In the genomic region with DNA sequence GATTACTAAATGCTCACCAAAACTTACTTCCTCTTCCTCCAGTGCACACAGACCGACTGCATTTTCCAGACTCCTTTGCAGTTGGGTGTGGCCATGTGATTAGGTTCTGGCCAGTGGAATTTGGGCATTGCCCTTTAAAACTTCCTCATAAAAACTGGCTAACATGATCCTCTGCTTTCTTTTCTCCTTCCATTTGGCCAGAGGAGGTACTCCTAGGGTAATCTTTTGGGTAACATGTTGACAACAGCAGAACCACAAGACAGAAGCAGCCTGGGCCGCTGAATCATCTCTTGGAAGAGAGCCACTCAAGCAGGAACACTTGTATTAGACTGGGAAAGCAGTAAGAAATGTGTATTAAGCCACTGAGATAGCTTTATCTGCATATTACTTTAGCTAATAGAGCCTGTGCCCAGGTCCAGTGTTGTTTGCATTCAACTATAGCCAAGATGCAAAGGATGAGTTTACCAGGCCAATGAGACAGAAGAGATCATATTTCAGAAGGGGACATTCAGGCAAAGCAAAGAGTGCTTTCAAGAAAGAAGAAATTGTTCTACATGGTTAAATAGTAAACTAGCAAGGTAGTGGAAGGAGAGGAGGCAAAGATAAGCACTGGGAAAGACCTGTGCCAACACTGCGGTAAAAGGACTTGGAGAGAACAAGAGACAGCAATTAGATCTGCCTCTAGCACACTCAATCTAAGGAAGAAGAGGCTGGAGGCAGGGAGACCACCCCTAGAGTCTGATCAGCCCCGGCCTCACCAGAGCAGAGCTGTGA, we compare ENCODE assay signal across 1 cellular context.
TF ChIP-seq lines count a peak whose summit lies in the region.

No MANE protein-coding gene starts in this region.

TF ChIP-seq in HCT116, 20 proteins besides CTCF, POLR2A, EP300 and RAD21 (continued from another document):
- TF ChIP-seq, protein P1, sequence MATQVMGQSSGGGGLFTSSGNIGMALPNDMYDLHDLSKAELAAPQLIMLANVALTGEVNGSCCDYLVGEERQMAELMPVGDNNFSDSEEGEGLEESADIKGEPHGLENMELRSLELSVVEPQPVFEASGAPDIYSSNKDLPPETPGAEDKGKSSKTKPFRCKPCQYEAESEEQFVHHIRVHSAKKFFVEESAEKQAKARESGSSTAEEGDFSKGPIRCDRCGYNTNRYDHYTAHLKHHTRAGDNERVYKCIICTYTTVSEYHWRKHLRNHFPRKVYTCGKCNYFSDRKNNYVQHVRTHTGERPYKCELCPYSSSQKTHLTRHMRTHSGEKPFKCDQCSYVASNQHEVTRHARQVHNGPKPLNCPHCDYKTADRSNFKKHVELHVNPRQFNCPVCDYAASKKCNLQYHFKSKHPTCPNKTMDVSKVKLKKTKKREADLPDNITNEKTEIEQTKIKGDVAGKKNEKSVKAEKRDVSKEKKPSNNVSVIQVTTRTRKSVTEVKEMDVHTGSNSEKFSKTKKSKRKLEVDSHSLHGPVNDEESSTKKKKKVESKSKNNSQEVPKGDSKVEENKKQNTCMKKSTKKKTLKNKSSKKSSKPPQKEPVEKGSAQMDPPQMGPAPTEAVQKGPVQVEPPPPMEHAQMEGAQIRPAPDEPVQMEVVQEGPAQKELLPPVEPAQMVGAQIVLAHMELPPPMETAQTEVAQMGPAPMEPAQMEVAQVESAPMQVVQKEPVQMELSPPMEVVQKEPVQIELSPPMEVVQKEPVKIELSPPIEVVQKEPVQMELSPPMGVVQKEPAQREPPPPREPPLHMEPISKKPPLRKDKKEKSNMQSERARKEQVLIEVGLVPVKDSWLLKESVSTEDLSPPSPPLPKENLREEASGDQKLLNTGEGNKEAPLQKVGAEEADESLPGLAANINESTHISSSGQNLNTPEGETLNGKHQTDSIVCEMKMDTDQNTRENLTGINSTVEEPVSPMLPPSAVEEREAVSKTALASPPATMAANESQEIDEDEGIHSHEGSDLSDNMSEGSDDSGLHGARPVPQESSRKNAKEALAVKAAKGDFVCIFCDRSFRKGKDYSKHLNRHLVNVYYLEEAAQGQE (IDR thresholded peaks at IDR 0.05; ENCODE audit: low read depth) = no peak
- TF ChIP-seq, protein P2, sequence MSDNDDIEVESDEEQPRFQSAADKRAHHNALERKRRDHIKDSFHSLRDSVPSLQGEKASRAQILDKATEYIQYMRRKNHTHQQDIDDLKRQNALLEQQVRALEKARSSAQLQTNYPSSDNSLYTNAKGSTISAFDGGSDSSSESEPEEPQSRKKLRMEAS (IDR thresholded peaks at IDR 0.05) = peak; percentile 27; the same call in 1 of the 2 replicates
